In the genomic region with DNA sequence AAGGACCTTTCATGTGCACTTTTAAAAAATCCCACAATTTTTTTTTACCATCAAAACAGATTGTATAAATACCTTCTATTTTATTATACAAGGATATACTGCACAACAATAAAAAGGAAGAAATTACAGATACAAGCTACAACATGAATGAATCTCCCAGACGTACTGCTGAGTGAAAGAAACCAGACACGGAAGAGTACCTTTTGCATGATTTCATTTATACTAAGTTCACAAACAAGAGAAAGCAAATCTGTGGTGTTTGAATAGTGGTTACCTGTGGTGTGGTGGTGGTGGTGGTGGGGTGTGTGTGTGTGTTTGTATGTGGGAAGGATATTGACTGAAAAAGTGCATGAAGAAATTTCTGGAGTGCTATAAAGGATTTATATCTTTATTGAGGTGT, we compare ENCODE assay signal across 22 cellular contexts. TPM values are rescaled to one million over a fixed set of nuclear protein-coding genes. Genes with fewer than 3 reads are reported as not detected.
"Had no signal": no experiment of that assay in that cellular context is flagged by ENCODE, and none has a peak within 500 bp of the region (broad histone marks: within the 10 kb centered on the region; RNA-seq: fewer than 3 reads in every experiment).

No MANE protein-coding gene starts in this region.

- H3K4me3 ChIP-seq: K562, SJCRH30 had no signal

- ATAC-seq: HepG2, K562, Right ventricle myocardium inferior, SK-N-SH treated with all-trans-retinoic acid at 6 μM for 48 hours had no signal

- H3K36me3 ChIP-seq: SJCRH30 had no signal

- H3K4me2 ChIP-seq: KMS-11 had no signal

- H3K4me1 ChIP-seq: SJCRH30 had no signal

- DNase-seq: Kasumi-1, MM.1S, MV-4-11, NCI-H1048, NCI-H1105, NCI-H1436 treated with DMSO at 0.1 percent for 48 hours, NCI-H1694, NCI-H187 treated with DMSO at 0.1 percent for 48 hours, NCI-H2029 treated with DMSO at 0.1 percent for 48 hours, NCI-H2227 treated with DMSO at 0.1 percent for 48 hours, NCI-H524, NCI-H526 treated with DMSO at 0.1 percent for 48 hours, NCI-H774, SHP77 treated with DMSO at 0.1 percent for 48 hours, SJCRH30 had no signal

- H3K27ac ChIP-seq: KMS-11, RWPE1, SJCRH30 had no signal

- H3K9me3 ChIP-seq: SJCRH30 had no signal

- H3K9ac ChIP-seq: KMS-11 had no signal

RNA-seq across cellular contexts. Expression of gene PLCB4, which starts 6.8 kb away (rescaled TPM):
- total RNA-seq: HepG2 had no signal
- polyA plus RNA-seq: IgD-negative memory B cell had no signal
